1 cellular context compared by ENCODE assay signal in the genomic region with DNA sequence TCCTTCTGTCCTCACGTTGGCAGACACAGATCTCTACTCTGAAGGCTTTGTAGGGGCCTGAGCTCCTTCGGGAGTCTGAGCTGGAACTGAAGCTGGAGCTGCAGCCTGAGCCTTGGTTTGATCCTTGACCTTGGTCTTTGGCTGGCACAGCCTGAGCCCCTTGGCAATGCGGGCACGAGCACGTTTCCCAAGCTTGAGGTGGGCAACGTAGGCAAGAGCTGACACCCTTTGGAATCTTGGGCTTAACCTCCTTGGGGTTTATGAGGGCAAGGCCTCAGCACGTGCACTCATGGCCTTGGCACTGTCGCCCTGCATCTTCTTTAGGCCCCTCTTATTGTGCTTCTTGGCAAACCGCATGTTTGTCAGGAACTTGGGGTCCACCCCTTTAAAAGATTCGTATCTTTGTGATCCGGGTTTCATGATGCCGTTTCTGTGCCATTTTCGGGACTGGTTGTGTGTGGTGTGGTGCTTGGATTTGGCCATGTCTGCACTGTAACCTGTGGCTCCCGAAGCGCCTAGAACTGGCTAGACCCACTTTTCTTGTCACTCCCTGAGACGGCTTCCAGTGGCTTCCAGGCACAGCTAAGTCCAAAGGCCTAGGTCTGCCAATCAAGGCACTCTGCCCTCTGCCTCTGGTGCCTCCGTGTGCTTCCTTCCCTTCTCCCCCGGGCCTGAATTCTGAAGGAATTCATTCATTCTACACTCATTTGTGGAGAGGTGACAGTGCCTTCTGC.
TF ChIP-seq lines count a peak whose summit lies in the region.

No MANE protein-coding gene starts in this region.

TF ChIP-seq in WTC11, 78 proteins besides CTCF, POLR2A, EP300 and RAD21 (continued from another document):
- TF ChIP-seq SOX15 (CRISPR knock-in tag; IDR thresholded peaks at IDR 0.05) = no peak
